26 cellular contexts compared by ENCODE assay signal in the genomic region with DNA sequence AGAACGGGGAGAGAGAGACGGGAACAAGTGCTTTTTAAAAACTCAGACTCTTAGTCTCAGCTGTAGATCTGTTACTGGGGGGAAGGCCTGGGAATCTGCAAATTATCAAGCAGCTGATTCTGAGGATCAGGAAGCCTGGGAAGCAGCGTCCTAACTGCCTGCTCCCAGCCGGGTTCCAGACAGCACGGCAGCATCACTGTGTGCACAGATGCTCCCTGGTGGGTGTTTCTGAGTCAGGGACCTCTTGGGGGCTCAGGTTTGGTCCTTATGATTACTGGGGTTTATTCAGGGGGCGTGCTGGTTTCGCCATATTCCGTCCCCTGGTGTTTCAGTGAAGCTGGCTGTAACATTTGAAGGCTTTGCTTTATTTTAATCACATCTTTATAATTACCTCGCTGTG. TPM values are rescaled to one million over a fixed set of nuclear protein-coding genes. Genes with fewer than 3 reads are reported as not detected.
DNase-seq lines count a peak whose midpoint lies in the region; ATAC-seq, FAIRE-seq and TF ChIP-seq lines count a peak whose summit lies in the region.
"Had no signal": no experiment of that assay in that cellular context is flagged by ENCODE, and none has a peak within 500 bp of the region (broad histone marks: within the 10 kb centered on the region; RNA-seq: fewer than 3 reads in every experiment).

No MANE protein-coding gene starts in this region.

- no peak for ATAC-seq in effector memory CD8-positive, alpha-beta T cell (replicated peaks)
- ATAC-seq in foreskin keratinocyte, result no peak
- ATAC-seq: GM12878 had no signal

- H3K4me2 ChIP-seq in osteoblast (ENCODE audit: insufficient read depth, low read length), result no peak overlapping the region
- H3K4me2 ChIP-seq: BLaER1 had no signal

- H2AFZ ChIP-seq in osteoblast (ENCODE audit: low read length), result no peak overlapping the region
- H2AFZ ChIP-seq: GM23248 had no signal

- no peaks in the 10 kb centered on the region for H3K9me3 ChIP-seq in osteoblast (ENCODE audit: low read depth, low read length)
- H3K9me3 ChIP-seq: BLaER1, HAP-1 had no signal

- H3K27me3 Mint-ChIP-seq in effector memory CD8-positive, alpha-beta T cell, result no peaks in the 10 kb centered on the region
- H3K27me3 Mint-ChIP-seq in CD14-positive monocyte (ENCODE audit: low read depth in 3 of 3), result peaks cover 0 to 1% (median 0%) of the 10 kb centered on the region in 3 donors
- H3K27me3 Mint-ChIP-seq: CD4-positive, CD25-positive, alpha-beta regulatory T cell had no signal

- H3K4me3 ChIP-seq in osteoblast (ENCODE audit: insufficient read depth, low read length), result no peak overlapping the region
- H3K4me3 ChIP-seq: BLaER1, GM12878, GM23248, HAP-1 had no signal

- H3K36me3 Mint-ChIP-seq in effector memory CD8-positive, alpha-beta T cell (ENCODE audit: insufficient read depth), result no peaks in the 10 kb centered on the region
- no peaks in the 10 kb centered on the region for H3K36me3 Mint-ChIP-seq in CD14-positive monocyte
- H3K36me3 Mint-ChIP-seq: CD4-positive, CD25-positive, alpha-beta regulatory T cell had no signal

- H3K27ac ChIP-seq in osteoblast (ENCODE audit: low read depth, low read length) (no peak overlapping the region), foreskin keratinocyte (no peak overlapping the region)
- H3K27ac ChIP-seq: BLaER1, GM23248 had no signal

- peak; percentile 23 for FAIRE-seq in urothelium cell line (lab: Jason Lieb, UNC)
- FAIRE-seq: GM12878, GM19239 had no signal

- H4K20me1 ChIP-seq in osteoblast (ENCODE audit: insufficient read depth, low read length), result no peaks in the 10 kb centered on the region
- H4K20me1 ChIP-seq: BLaER1 had no signal

- TF ChIP-seq CTCF in osteoblast (IDR thresholded peaks at IDR 0.05; ENCODE audit: extremely low read depth, low read depth, low read length) (no peak), CD14-positive monocyte (IDR thresholded peaks at IDR 0.05) (no peak), foreskin keratinocyte (conservative IDR thresholded peaks at IDR 0.05) (no peak)

- H3K4me1 Mint-ChIP-seq in effector memory CD8-positive, alpha-beta T cell (ENCODE audit: low read depth in 2 of 2), result no peaks in the 10 kb centered on the region
- H3K4me1 Mint-ChIP-seq in CD14-positive monocyte, result peaks cover 3% of the 10 kb centered on the region
- H3K4me1 Mint-ChIP-seq: CD8-positive, alpha-beta memory T cell had no signal

- H3K27ac Mint-ChIP-seq in effector memory CD8-positive, alpha-beta T cell, result peak overlapping the region; percentile 41 to 88
- H3K27ac Mint-ChIP-seq in CD14-positive monocyte, result no peak overlapping the region

- H3K4me3 Mint-ChIP-seq in effector memory CD8-positive, alpha-beta T cell, result no peak overlapping the region
- H3K4me3 Mint-ChIP-seq in CD14-positive monocyte, result no peak overlapping the region
- H3K4me3 Mint-ChIP-seq: CD4-positive, CD25-positive, alpha-beta regulatory T cell; CD8-positive, alpha-beta memory T cell had no signal

- DNase-seq in NCI-H82 (lab: John Stamatoyannopoulos, UW) (peak; percentile 52), NCI-H82 treated with DMSO at 0.1 percent for 48 hours (lab: John Stamatoyannopoulos, UW; ENCODE audit: unreplicated experiment) (no peak), osteoblast (ENCODE audit: insufficient read length, low spot score, missing footprints) (peak; percentile 53), urothelium cell line (ENCODE audit: low spot score) (no peak), CD14-positive monocyte (ENCODE audit: low spot score) (no peak), foreskin keratinocyte (no peak), retina (no peak)
- DNase-seq in effector memory CD8-positive, alpha-beta T cell, result no peak
- DNase-seq: 8988T; CD4-positive, CD25-positive, alpha-beta regulatory T cell; CD8-positive, alpha-beta memory T cell; COR-L47; DMS 273 treated with DMSO at 0.1 percent for 48 hours; DMS53; DND-41; EL; GM23248 had no signal

- intact Hi-C loops in CD14-positive monocyte (cut with micrococcal nuclease), result no loop called here

- H3K36me3 ChIP-seq in osteoblast (ENCODE audit: insufficient read depth, low read length), result no peaks in the 10 kb centered on the region
- H3K36me3 ChIP-seq: BLaER1, HAP-1 had no signal

- H3K27me3 ChIP-seq in osteoblast (ENCODE audit: insufficient read depth, low read length), result peaks cover 2% of the 10 kb centered on the region
- no peaks in the 10 kb centered on the region for H3K27me3 ChIP-seq in foreskin keratinocyte
- H3K27me3 ChIP-seq: BLaER1 had no signal

- H3K9me3 Mint-ChIP-seq in effector memory CD8-positive, alpha-beta T cell, result no peaks in the 10 kb centered on the region
- peaks cover 0 to 2% (median 0%) of the 10 kb centered on the region in 7 donors for H3K9me3 Mint-ChIP-seq in CD14-positive monocyte
- H3K9me3 Mint-ChIP-seq: CD4-positive, CD25-positive, alpha-beta regulatory T cell; CD8-positive, alpha-beta memory T cell had no signal

- H3K4me1 ChIP-seq in osteoblast (ENCODE audit: insufficient read depth, low read length), result peaks cover 1% of the 10 kb centered on the region
- H3K4me1 ChIP-seq in foreskin keratinocyte, result peaks cover 9% of the 10 kb centered on the region

- no peaks in the 10 kb centered on the region for H3K79me2 ChIP-seq in osteoblast (ENCODE audit: insufficient read depth, low read length)

RNA-seq across cellular contexts. Expression of a gene that starts 16.2 kb away (rescaled TPM):
- total RNA-seq in osteoblast (not detected in 2 replicates), foreskin keratinocyte (not detected in 2 replicates)
- polyA plus RNA-seq in CD14-positive monocyte (not detected), foreskin keratinocyte (not detected in 2 replicates)
- total RNA-seq: A673; CD4-positive, CD25-positive, alpha-beta regulatory T cell; CD8-positive, alpha-beta memory T cell; G401; GM23248; H4; HT-29 had no signal
- polyA plus RNA-seq: AG04450; CD4-positive, CD25-positive, alpha-beta regulatory T cell; CD8-positive, alpha-beta memory T cell; GM23248 had no signal

RNA-seq across cellular contexts. Expression of a gene that starts 57.1 kb away (rescaled TPM):
- total RNA-seq in osteoblast (124 and 136 TPM in 2 replicates), foreskin keratinocyte (28.2 and 36.5 TPM in 2 replicates)
- polyA plus RNA-seq in CD14-positive monocyte (10 to 100 TPM; 19.6 to 29.8 TPM), foreskin keratinocyte (9.5 and 9.6 TPM in 2 replicates)

Comparison
In these comparisons a context has a peak if more than half of its experiments do, and no peak if none do; other contexts are left out.
1. DNase-seq: peak in NCI-H82 (single experiment) and osteoblast (single experiment); none in NCI-H82 treated with DMSO at 0.1 percent for 48 hours (single experiment), effector memory CD8-positive, alpha-beta T cell (0 of 3), urothelium cell line (single experiment), CD14-positive monocyte (single experiment), foreskin keratinocyte (0 of 2) and retina (single experiment).
2. H3K27ac Mint-ChIP-seq: peak in effector memory CD8-positive, alpha-beta T cell (2 of 2); none in CD14-positive monocyte (0 of 7).